Comparison of ENCODE assay signal across 20 cellular contexts in the genomic region with DNA sequence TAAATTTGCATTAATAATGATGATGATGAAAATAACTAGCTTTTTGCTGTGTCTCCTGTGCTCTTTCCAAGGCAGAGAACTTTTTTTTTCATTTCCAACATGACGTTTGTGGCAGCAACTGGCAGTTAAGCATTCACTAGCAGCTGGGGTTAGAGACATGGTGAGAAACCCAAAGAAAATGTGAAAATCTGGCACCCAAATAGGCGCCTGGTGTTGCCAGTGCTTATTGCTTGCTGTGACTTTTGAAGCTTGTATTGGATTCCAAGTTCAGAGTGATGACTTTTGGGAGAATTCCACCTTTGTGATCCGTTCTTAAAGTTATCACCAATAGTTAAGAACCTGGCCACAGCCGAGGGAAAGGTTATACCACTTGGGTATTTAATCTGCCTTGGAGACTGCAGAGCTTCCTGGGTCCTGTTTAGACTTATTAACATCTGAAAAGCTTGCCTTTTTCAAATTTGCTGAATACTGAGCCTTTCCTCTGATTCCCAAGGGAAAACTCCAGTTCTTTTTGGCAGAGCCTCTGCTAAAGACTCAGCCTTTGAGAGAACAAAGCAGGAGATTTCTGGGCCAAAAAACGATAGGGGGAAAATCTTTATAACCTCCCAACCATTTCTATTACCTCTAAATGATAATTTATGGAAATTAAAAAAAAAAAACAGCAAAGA.
A peak's percentile ranks its signal among the peaks of the same experiment; 100 is the strongest.
DNase-seq lines count a peak whose midpoint lies in the region; ATAC-seq and TF ChIP-seq lines count a peak whose summit lies in the region.
"Had no signal": no experiment of that assay in that cellular context is flagged by ENCODE, and none has a peak within 500 bp of the region (broad histone marks: within the 10 kb centered on the region; RNA-seq: fewer than 3 reads in every experiment).

No MANE protein-coding gene starts in this region.

- H3K4me1 Mint-ChIP-seq in GM23338 (peaks cover 7% of the 10 kb centered on the region; the same call in 2 of the 3 replicates), WTC11 (peaks cover 8% of the 10 kb centered on the region)
- H3K4me1 Mint-ChIP-seq: activated B cell treated with CpG ODN at 0.5 μM for 24 hours had no signal

- no peaks in the 10 kb centered on the region for H3K9me2 ChIP-seq in GM23338 (ENCODE audit: insufficient read depth)

- peak overlapping the region; percentile 70; the same call in 1 of the 2 replicates for H3K27ac Mint-ChIP-seq in GM23338
- H3K27ac Mint-ChIP-seq in WTC11, result peak overlapping the region; percentile 36; the same call in 1 of the 2 replicates
- H3K27ac Mint-ChIP-seq: activated B cell treated with CpG ODN at 0.5 μM for 24 hours had no signal

- H3K9me3 Mint-ChIP-seq in GM23338, result peaks cover 2% of the 10 kb centered on the region; the same call in 1 of the 3 replicates
- no peaks in the 10 kb centered on the region for H3K9me3 Mint-ChIP-seq in WTC11
- H3K9me3 Mint-ChIP-seq: activated B cell treated with CpG ODN at 0.5 μM for 24 hours had no signal

- POLR2A ChIA-PET in WTC11 (lab: Charles Lee), result interaction anchor here (0.6 to 1.0 kb wide), 2 partner anchors 61 to 166 kb away, joined by 3 to 5 read pairs; no protein-coding TSS in a partner anchor

- no peaks in the 10 kb centered on the region for H3F3A ChIP-seq in GM23338 (replicated peaks; ENCODE audit: low read depth)

- peak overlapping the region; percentile 14; the same call in 1 of the 3 replicates for H3K4me3 Mint-ChIP-seq in GM23338
- peak overlapping the region; percentile 36 for H3K4me3 Mint-ChIP-seq in WTC11
- H3K4me3 Mint-ChIP-seq: activated B cell treated with CpG ODN at 0.5 μM for 24 hours had no signal

- no peaks in the 10 kb centered on the region for H3K79me2 ChIP-seq in GM23338 (replicated peaks; ENCODE audit: insufficient read depth)

- H3K36me3 Mint-ChIP-seq in GM23338 (ENCODE audit: low read depth) (no peaks in the 10 kb centered on the region), WTC11 (no peaks in the 10 kb centered on the region)

- TF ChIP-seq CTCF in GM23338 (conservative IDR thresholded peaks at IDR 0.05; ENCODE audit: low read depth in 2 of 2), result no peak
- TF ChIP-seq CTCF in WTC11 (IDR thresholded peaks at IDR 0.05), result no peak

- ATAC-seq in GM23338 (peak; percentile 78), WTC11 (peak; percentile 70), sciatic nerve (peak; percentile 78), SK-N-SH treated with all-trans-retinoic acid at 6 μM for 48 hours (no peak)
- ATAC-seq: HepG2 had no signal

- CTCF ChIA-PET in WTC11 (lab: Charles Lee), result interaction anchor here (1.0 to 1.3 kb wide), 3 partner anchors 61 to 136 kb away, joined by 3 to 4 read pairs (median 3); no protein-coding TSS in a partner anchor

- peak overlapping the region; percentile 60; the same call in 1 of the 2 replicates for H3K27ac ChIP-seq in GM23338 (ENCODE audit: low read depth)
- H3K27ac ChIP-seq: BLaER1 treated with 17β-estradiol and CSF1 and Interleukin-3, amounts not matched to agents 10 nM and 100 nM; epithelial cell of prostate; neutrophil had no signal

- 0 out of 2 replicates have a peak overlapping the region, but pooled peaks have one; percentile 28 for H3K4me3 ChIP-seq in GM23338
- H3K4me3 ChIP-seq: BLaER1 treated with 17β-estradiol and CSF1 and Interleukin-3, amounts not matched to agents 10 nM and 100 nM; heart left ventricle; tibial artery had no signal

- H4K20me1 ChIP-seq in GM23338 (replicated peaks; ENCODE audit: insufficient read depth), result no peaks in the 10 kb centered on the region
- H4K20me1 ChIP-seq: BLaER1 treated with 17β-estradiol and CSF1 and Interleukin-3, amounts not matched to agents 10 nM and 100 nM had no signal

- H3K27me3 Mint-ChIP-seq in GM23338 (ENCODE audit: insufficient read depth, low read depth, poor library complexity), result no peaks in the 10 kb centered on the region
- no peaks in the 10 kb centered on the region for H3K27me3 Mint-ChIP-seq in WTC11 (ENCODE audit: low read depth)
- H3K27me3 Mint-ChIP-seq: activated B cell treated with CpG ODN at 0.5 μM for 24 hours had no signal

- intact Hi-C loops in sciatic nerve (cut with DNase I), result no loop called here

- no peaks in the 10 kb centered on the region for H3K27me3 ChIP-seq in GM23338 (ENCODE audit: insufficient read depth)
- H3K27me3 ChIP-seq: heart left ventricle, neutrophil, tibial artery had no signal

- peaks cover 8% of the 10 kb centered on the region for H3K4me1 ChIP-seq in GM23338 (ENCODE audit: insufficient read depth)
- H3K4me1 ChIP-seq: BLaER1 treated with 17β-estradiol and CSF1 and Interleukin-3, amounts not matched to agents 10 nM and 100 nM had no signal

- H3K36me3 ChIP-seq in GM23338 (ENCODE audit: insufficient read depth), result no peaks in the 10 kb centered on the region
- H3K36me3 ChIP-seq: BLaER1 treated with 17β-estradiol and CSF1 and Interleukin-3, amounts not matched to agents 10 nM and 100 nM; heart left ventricle; neutrophil; tibial artery had no signal

- DNase-seq in GM23338 (ENCODE audit: low spot score) (peak; percentile 49), WTC11 (ENCODE audit: low spot score) (no peak), globus pallidus (ENCODE audit: low spot score) (peak; percentile 37), sciatic nerve (ENCODE audit: low spot score) (no peak)
- DNase-seq in activated CD4-positive, alpha-beta T cell treated with anti-CD3 and anti-CD28 coated beads for 4 hours, result no peak
- DNase-seq in activated CD8-positive, alpha-beta memory T cell treated with anti-CD3 and anti-CD28 coated beads, Interleukin-2, amount 50 U/mL, for 4 hours, result no peak
- DNase-seq: activated B cell treated with CpG ODN at 0.5 μM for 24 hours; activated effector memory CD4-positive, alpha-beta T cell treated with Interleukin-2 at 50 U/mL for 16 hours; amniotic stem cell; cortex of kidney; heart left ventricle; NCI-H1930; NCI-H774; stimulated activated CD4-positive, alpha-beta T cell treated with anti-CD3 and anti-CD28 coated beads, Interleukin-4, amount 100 ng/mL, for 4 hours; tibial artery had no signal

- H3K4me2 ChIP-seq in GM23338, result peak overlapping the region; percentile 69
- H3K4me2 ChIP-seq: BLaER1 treated with 17β-estradiol and CSF1 and Interleukin-3, amounts not matched to agents 10 nM and 100 nM had no signal

- no peak overlapping the region for H2AFZ ChIP-seq in GM23338

TF ChIP-seq in GM23338, 12 proteins besides CTCF, POLR2A, EP300 and RAD21 (continues in another document):
- no peak for TF ChIP-seq ZNF331 (CRISPR knock-in tag; IDR thresholded peaks at IDR 0.05; ENCODE audit: low read depth)
- no peak for TF ChIP-seq POLR2AphosphoS5 (IDR thresholded peaks at IDR 0.05; ENCODE audit: low read depth)
- TF ChIP-seq JUNB (IDR thresholded peaks at IDR 0.05; ENCODE audit: unreplicated experiment), result no peak
- no peak for TF ChIP-seq EZH2 (IDR thresholded peaks at IDR 0.05; ENCODE audit: low read depth, unreplicated experiment)
- TF ChIP-seq ZNF114 (CRISPR knock-in tag; IDR thresholded peaks at IDR 0.05), result no peak
- TF ChIP-seq, protein P1, sequence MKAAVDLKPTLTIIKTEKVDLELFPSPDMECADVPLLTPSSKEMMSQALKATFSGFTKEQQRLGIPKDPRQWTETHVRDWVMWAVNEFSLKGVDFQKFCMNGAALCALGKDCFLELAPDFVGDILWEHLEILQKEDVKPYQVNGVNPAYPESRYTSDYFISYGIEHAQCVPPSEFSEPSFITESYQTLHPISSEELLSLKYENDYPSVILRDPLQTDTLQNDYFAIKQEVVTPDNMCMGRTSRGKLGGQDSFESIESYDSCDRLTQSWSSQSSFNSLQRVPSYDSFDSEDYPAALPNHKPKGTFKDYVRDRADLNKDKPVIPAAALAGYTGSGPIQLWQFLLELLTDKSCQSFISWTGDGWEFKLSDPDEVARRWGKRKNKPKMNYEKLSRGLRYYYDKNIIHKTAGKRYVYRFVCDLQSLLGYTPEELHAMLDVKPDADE (IDR thresholded peaks at IDR 0.05), result no peak
- no peak for TF ChIP-seq CREB1 (CRISPR knock-in tag; IDR thresholded peaks at IDR 0.05; ENCODE audit: low read depth)

TF ChIP-seq in WTC11, 78 proteins besides CTCF, POLR2A, EP300 and RAD21:
- no peak for TF ChIP-seq FOXJ3 (CRISPR knock-in tag; IDR thresholded peaks at IDR 0.05; ENCODE audit: borderline replicate concordance)
- TF ChIP-seq, protein P2, sequence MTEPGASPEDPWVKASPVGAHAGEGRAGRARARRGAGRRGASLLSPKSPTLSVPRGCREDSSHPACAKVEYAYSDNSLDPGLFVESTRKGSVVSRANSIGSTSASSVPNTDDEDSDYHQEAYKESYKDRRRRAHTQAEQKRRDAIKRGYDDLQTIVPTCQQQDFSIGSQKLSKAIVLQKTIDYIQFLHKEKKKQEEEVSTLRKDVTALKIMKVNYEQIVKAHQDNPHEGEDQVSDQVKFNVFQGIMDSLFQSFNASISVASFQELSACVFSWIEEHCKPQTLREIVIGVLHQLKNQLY (CRISPR knock-in tag; IDR thresholded peaks at IDR 0.05), result no peak
- no peak for TF ChIP-seq TEAD4 (CRISPR knock-in tag; IDR thresholded peaks at IDR 0.05)

TF ChIP-seq in SK-N-SH treated with all-trans-retinoic acid at 6 μM for 48 hours, 23 proteins besides CTCF, POLR2A, EP300 and RAD21:
- TF ChIP-seq, protein P3, sequence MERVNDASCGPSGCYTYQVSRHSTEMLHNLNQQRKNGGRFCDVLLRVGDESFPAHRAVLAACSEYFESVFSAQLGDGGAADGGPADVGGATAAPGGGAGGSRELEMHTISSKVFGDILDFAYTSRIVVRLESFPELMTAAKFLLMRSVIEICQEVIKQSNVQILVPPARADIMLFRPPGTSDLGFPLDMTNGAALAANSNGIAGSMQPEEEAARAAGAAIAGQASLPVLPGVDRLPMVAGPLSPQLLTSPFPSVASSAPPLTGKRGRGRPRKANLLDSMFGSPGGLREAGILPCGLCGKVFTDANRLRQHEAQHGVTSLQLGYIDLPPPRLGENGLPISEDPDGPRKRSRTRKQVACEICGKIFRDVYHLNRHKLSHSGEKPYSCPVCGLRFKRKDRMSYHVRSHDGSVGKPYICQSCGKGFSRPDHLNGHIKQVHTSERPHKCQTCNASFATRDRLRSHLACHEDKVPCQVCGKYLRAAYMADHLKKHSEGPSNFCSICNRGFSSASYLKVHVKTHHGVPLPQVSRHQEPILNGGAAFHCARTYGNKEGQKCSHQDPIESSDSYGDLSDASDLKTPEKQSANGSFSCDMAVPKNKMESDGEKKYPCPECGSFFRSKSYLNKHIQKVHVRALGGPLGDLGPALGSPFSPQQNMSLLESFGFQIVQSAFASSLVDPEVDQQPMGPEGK (CRISPR knock-in tag; IDR thresholded peaks at IDR 0.05; ENCODE audit: borderline replicate concordance), result no peak
- TF ChIP-seq ARNTL (CRISPR knock-in tag; IDR thresholded peaks at IDR 0.05; ENCODE audit: borderline replicate concordance, low read depth) (no peak), TOX (CRISPR knock-in tag; IDR thresholded peaks at IDR 0.05; ENCODE audit: borderline replicate concordance) (no peak)

Comparison
In these comparisons a context has a peak if more than half of its experiments do, and no peak if none do; other contexts are left out.
1. DNase-seq: peak in GM23338 (single experiment) and globus pallidus (single experiment); none in WTC11 (single experiment), sciatic nerve (single experiment), activated CD4-positive, alpha-beta T cell treated with anti-CD3 and anti-CD28 coated beads for 4 hours (0 of 2) and activated CD8-positive, alpha-beta memory T cell treated with anti-CD3 and anti-CD28 coated beads, Interleukin-2, amount 50 U/mL, for 4 hours (single experiment).